ENCODE assay signal across 16 cellular contexts in the genomic region with DNA sequence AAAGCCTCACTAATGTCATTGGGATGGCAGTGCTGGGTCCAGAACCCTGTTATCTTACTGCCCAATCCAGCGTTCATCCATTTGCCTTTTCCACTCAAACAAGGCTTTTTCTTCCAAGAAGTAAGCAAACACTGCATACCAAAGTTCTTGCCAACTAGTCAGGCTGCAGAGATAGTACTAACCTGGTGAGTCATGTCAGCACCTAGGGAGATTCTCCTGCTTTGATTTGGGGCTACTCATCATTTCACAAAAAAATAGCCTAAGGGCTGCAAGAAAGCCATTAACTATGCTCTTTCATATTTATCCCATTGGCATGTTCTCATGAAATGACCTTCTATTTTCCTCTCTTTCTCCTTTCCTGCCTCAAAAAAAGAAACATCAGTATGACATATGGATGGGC.
DNase-seq lines count a peak whose midpoint lies in the region; ATAC-seq, FAIRE-seq and TF ChIP-seq lines count a peak whose summit lies in the region.
"Had no signal": no experiment of that assay in that cellular context is flagged by ENCODE, and none has a peak within 500 bp of the region (broad histone marks: within the 10 kb centered on the region; RNA-seq: fewer than 3 reads in every experiment).

No MANE protein-coding gene starts in this region.

- H3K36me3 ChIP-seq in keratinocyte (ENCODE audit: control insufficient read depth in 2 of 2, extremely low read depth in 1 of 2, insufficient read depth in 2 of 2, low read length in 2 of 2) = no peaks in the 10 kb centered on the region
- H3K36me3 ChIP-seq: pancreas had no signal

- no peaks in the 10 kb centered on the region for H4K20me1 ChIP-seq in keratinocyte (ENCODE audit: control insufficient read depth, extremely low read depth, insufficient read depth, low read length)

- H3K36me3 Mint-ChIP-seq in activated naive CD8-positive, alpha-beta T cell treated with anti-CD3 and anti-CD28 coated beads, Interleukin-2, amount 50 U/mL, for 24 hours (ENCODE audit: low read depth) = no peaks in the 10 kb centered on the region

- H3K4me1 Mint-ChIP-seq in activated naive CD8-positive, alpha-beta T cell treated with anti-CD3 and anti-CD28 coated beads, Interleukin-2, amount 50 U/mL, for 24 hours = no peaks in the 10 kb centered on the region
- H3K4me1 Mint-ChIP-seq: stimulated activated naive CD8-positive, alpha-beta T cell treated with anti-CD3 and anti-CD28 coated beads, Interleukin-15, amount 100 ng/mL, for 72 hours had no signal

- no peak overlapping the region for H3K9ac ChIP-seq in keratinocyte (ENCODE audit: control insufficient read depth, extremely low read depth, insufficient read depth, low read length)

- peak; percentile 28 for DNase-seq in AG09309 (ENCODE audit: low read depth)
- DNase-seq in LHCN-M2 (ENCODE audit: low read depth) = peak; percentile 61
- peak; percentile 33 for DNase-seq in astrocyte of the hippocampus (ENCODE audit: low read depth, low spot score)
- peak; percentile 75 for DNase-seq in keratinocyte (ENCODE audit: low read depth, low spot score)
- DNase-seq in activated CD4-positive, alpha-beta T cell treated with anti-CD3 and anti-CD28 coated beads, Interleukin-2, amount 50 U/mL, for 48 hours = no peak
- DNase-seq in activated naive CD8-positive, alpha-beta T cell treated with anti-CD3 and anti-CD28 coated beads, Interleukin-2, amount 50 U/mL, for 24 hours = no peak
- no peak for DNase-seq in Kasumi-1 (lab: John Stamatoyannopoulos, UW)
- no peak for DNase-seq in ureter (ENCODE audit: low spot score)
- DNase-seq: activated CD8-positive, alpha-beta T cell treated with anti-CD3 and anti-CD28 coated beads for 36 hours; anterior cingulate cortex; DMS79; effector CD4-positive, alpha-beta T cell; pancreas; stimulated activated naive CD8-positive, alpha-beta T cell treated with anti-CD3 and anti-CD28 coated beads, Interleukin-15, amount 100 ng/mL, for 72 hours had no signal

- TF ChIP-seq CTCF in AG09309 (IDR thresholded peaks at IDR 0.05; ENCODE audit: control insufficient read depth, insufficient read depth, low read depth, low read length, missing control alignments) (no peak), keratinocyte (optimal IDR thresholded peaks at IDR 0.05 in 1 of 3, IDR thresholded peaks at IDR 0.05 in 1 of 3, conservative IDR thresholded peaks at IDR 0.05 in 1 of 3; ENCODE audit: extremely low read depth in 1 of 3, insufficient read depth in 2 of 3, low read length in 3 of 3) (no peak)

- no peaks in the 10 kb centered on the region for H3K9me3 ChIP-seq in keratinocyte (ENCODE audit: control insufficient read depth, low read depth, low read length)
- H3K9me3 ChIP-seq: pancreas had no signal

- no peak overlapping the region for H3K4me3 Mint-ChIP-seq in activated naive CD8-positive, alpha-beta T cell treated with anti-CD3 and anti-CD28 coated beads, Interleukin-2, amount 50 U/mL, for 24 hours
- H3K4me3 Mint-ChIP-seq: activated CD8-positive, alpha-beta T cell treated with anti-CD3 and anti-CD28 coated beads for 36 hours; activated T-helper 1 cell treated with anti-CD3 and anti-CD28 coated beads, Interleukin-12 subunit alpha, Interleukin-12 subunit beta, Interleukin-2, Interleukin-4 antibody, amounts not matched to agents 30 ng/mL and 10 ng/mL and 1 ng/mL, durations not matched to agents 14 hours and 24 hours and 36 hours; stimulated activated naive CD8-positive, alpha-beta T cell treated with anti-CD3 and anti-CD28 coated beads, Interleukin-15, amount 100 ng/mL, for 72 hours had no signal

- ATAC-seq in activated naive CD8-positive, alpha-beta T cell treated with anti-CD3 and anti-CD28 coated beads, Interleukin-2, amount 50 U/mL, for 24 hours = no peak
- ATAC-seq: activated CD8-positive, alpha-beta T cell treated with anti-CD3 and anti-CD28 coated beads for 36 hours; pancreas; stimulated activated naive CD8-positive, alpha-beta T cell treated with anti-CD3 and anti-CD28 coated beads, Interleukin-15, amount 100 ng/mL, for 72 hours had no signal

- no peaks in the 10 kb centered on the region for H3K9me1 ChIP-seq in keratinocyte (ENCODE audit: control insufficient read depth, extremely low read depth, insufficient read depth, low read length)

- peak; percentile 99 for FAIRE-seq in keratinocyte (lab: Jason Lieb, UNC)
- FAIRE-seq: islet of Langerhans, pancreas had no signal

- dilution Hi-C loops in keratinocyte (cut with MboI; ENCODE audit: extremely low pct_ligation_motif_present, low sequenced_read_pairs) = no loop called here

- peak overlapping the region; percentile 48 for H3K27ac ChIP-seq in keratinocyte (ENCODE audit: control insufficient read depth, insufficient read depth, low read length)
- H3K27ac ChIP-seq: pancreas had no signal

- no peaks in the 10 kb centered on the region for H3K79me2 ChIP-seq in keratinocyte (ENCODE audit: control insufficient read depth, insufficient read depth, low read length)

- H3K4me2 ChIP-seq in keratinocyte (ENCODE audit: control insufficient read depth, extremely low read depth, insufficient read depth, low read depth, low read length) = peak overlapping the region; percentile 2

- H3K27ac Mint-ChIP-seq in activated naive CD8-positive, alpha-beta T cell treated with anti-CD3 and anti-CD28 coated beads, Interleukin-2, amount 50 U/mL, for 24 hours = no peak overlapping the region
- H3K27ac Mint-ChIP-seq: activated CD8-positive, alpha-beta T cell treated with anti-CD3 and anti-CD28 coated beads for 36 hours; activated T-helper 1 cell treated with anti-CD3 and anti-CD28 coated beads, Interleukin-12 subunit alpha, Interleukin-12 subunit beta, Interleukin-2, Interleukin-4 antibody, amounts not matched to agents 30 ng/mL and 10 ng/mL and 1 ng/mL, durations not matched to agents 14 hours and 24 hours and 36 hours; stimulated activated naive CD8-positive, alpha-beta T cell treated with anti-CD3 and anti-CD28 coated beads, Interleukin-15, amount 100 ng/mL, for 72 hours had no signal

- no peaks in the 10 kb centered on the region for H3K27me3 ChIP-seq in keratinocyte (ENCODE audit: control insufficient read depth, extremely low read depth, insufficient read depth, low read length)
- H3K27me3 ChIP-seq: pancreas had no signal

- no peak overlapping the region for H2AFZ ChIP-seq in keratinocyte (ENCODE audit: control insufficient read depth, low read length)

- H3K27me3 Mint-ChIP-seq in activated naive CD8-positive, alpha-beta T cell treated with anti-CD3 and anti-CD28 coated beads, Interleukin-2, amount 50 U/mL, for 24 hours = no peaks in the 10 kb centered on the region
- H3K27me3 Mint-ChIP-seq: activated CD8-positive, alpha-beta T cell treated with anti-CD3 and anti-CD28 coated beads for 36 hours; stimulated activated naive CD8-positive, alpha-beta T cell treated with anti-CD3 and anti-CD28 coated beads, Interleukin-15, amount 100 ng/mL, for 72 hours had no signal

- peaks cover 15% of the 10 kb centered on the region for H3K9me3 Mint-ChIP-seq in activated naive CD8-positive, alpha-beta T cell treated with anti-CD3 and anti-CD28 coated beads, Interleukin-2, amount 50 U/mL, for 24 hours

- no peak overlapping the region for H3K4me3 ChIP-seq in AG09309 (ENCODE audit: control insufficient read depth, low read depth, low read length)
- no peak overlapping the region for H3K4me3 ChIP-seq in keratinocyte (ENCODE audit: control insufficient read depth in 2 of 3, extremely low read depth in 1 of 3, insufficient read depth in 2 of 3, low read depth in 1 of 3, low read length in 3 of 3)
- H3K4me3 ChIP-seq: pancreas had no signal

- peaks cover 57% of the 10 kb centered on the region for H3K4me1 ChIP-seq in keratinocyte (ENCODE audit: control insufficient read depth, extremely low read depth, insufficient read depth, low read length)
- H3K4me1 ChIP-seq: pancreas had no signal

Comparison
In these comparisons a context has a peak if more than half of its experiments do, and no peak if none do; other contexts are left out.
1. DNase-seq: peak in AG09309 (single experiment), LHCN-M2 (single experiment), astrocyte of the hippocampus (single experiment) and keratinocyte (single experiment); none in activated CD4-positive, alpha-beta T cell treated with anti-CD3 and anti-CD28 coated beads, Interleukin-2, amount 50 U/mL, for 48 hours (0 of 2), activated naive CD8-positive, alpha-beta T cell treated with anti-CD3 and anti-CD28 coated beads, Interleukin-2, amount 50 U/mL, for 24 hours (single experiment), Kasumi-1 (0 of 2) and ureter (single experiment).